Comparison of ENCODE assay signal across 1 cellular context in the genomic region with DNA sequence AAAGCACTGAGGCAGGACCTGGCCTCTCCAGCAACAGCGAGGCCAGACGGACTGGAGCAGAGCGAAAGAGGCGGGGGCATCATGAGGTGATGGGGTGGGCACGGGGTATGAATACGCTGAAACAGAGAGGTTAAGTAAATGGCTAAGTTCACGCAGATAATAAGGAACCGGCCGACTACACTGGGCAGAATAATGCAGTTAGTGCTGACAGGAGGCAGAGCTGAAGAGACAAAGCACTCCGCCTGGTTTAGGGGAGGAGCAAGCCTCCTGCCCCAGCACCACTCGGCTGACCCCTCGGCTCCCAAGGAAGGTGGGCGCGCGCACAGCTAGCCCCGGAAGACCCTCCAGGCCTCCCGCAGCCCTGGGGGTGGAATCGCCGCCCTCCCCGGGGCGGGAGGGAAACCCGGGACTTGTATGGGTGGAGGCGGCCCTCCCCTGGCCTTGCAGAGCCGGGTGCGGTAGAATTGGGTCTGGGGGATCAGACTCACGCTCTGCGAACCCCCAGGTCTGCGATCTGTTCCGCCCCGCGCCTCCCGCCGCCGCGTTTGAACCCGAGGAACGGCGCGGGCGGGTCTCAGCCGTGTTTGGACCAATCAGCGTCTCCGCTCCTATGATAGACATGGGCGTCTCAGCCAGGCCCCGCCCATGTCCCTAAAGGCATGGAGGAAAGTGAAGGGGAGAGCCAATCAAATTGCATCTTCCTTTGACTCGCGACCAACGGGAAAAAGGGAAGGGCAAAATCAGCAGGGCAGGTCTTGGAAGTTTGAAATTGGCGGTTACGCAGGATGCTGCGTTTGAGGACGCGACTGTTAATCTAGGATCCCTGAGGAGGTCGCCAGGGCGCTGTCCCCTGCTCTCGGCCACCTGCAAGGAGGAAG.
A peak's percentile ranks its signal among the peaks of the same experiment; 100 is the strongest.
TF ChIP-seq lines count a peak whose summit lies in the region.

CIT (minus strand) TSS at position 560 of the 878 bp plus-strand sequence. CDS start 1,152 bp downstream, outside the sequence.

TF ChIP-seq in HepG2, 621 proteins besides CTCF, POLR2A, EP300 and RAD21 (continued from another document and continues in another):
- peak; percentile 61 for TF ChIP-seq ZNF687 (CRISPR knock-in tag; IDR thresholded peaks at IDR 0.05)
- no peak for TF ChIP-seq MXD3 (CRISPR knock-in tag; IDR thresholded peaks at IDR 0.05)
- no peak for TF ChIP-seq NFIC (IDR thresholded peaks at IDR 0.05; ENCODE audit: low read length)
- no peak for TF ChIP-seq ZFYVE20 (CRISPR knock-in tag; IDR thresholded peaks at IDR 0.05; ENCODE audit: borderline replicate concordance, low read depth)
- TF ChIP-seq HBP1 (CRISPR knock-in tag; IDR thresholded peaks at IDR 0.05; ENCODE audit: low read depth) = peak; percentile 57; the same call in 1 of the 2 replicates
- no peak for TF ChIP-seq MYNN (CRISPR knock-in tag; IDR thresholded peaks at IDR 0.05; ENCODE audit: low read depth)
- no peak; the same call in 1 of the 2 replicates for TF ChIP-seq ZNF563 (CRISPR knock-in tag; IDR thresholded peaks at IDR 0.05)
- TF ChIP-seq, protein P1, sequence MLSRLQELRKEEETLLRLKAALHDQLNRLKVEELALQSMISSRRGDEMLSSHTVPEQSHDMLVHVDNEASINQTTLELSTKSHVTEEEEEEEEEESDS (CRISPR knock-in tag; IDR thresholded peaks at IDR 0.05; ENCODE audit: borderline replicate concordance) = 0 out of 2 replicates have a peak, but pooled peaks have one; percentile 57
- TF ChIP-seq ZNF354B (CRISPR knock-in tag; IDR thresholded peaks at IDR 0.05) = 0 out of 2 replicates have a peak, but pooled peaks have one; percentile 61
- no peak for TF ChIP-seq CSRNP2 (CRISPR knock-in tag; conservative IDR thresholded peaks at IDR 0.05; ENCODE audit: low read depth)
- no peak for TF ChIP-seq LCORL (IDR thresholded peaks at IDR 0.05)
- TF ChIP-seq LCORL (CRISPR knock-in tag; IDR thresholded peaks at IDR 0.05) = 0 out of 2 replicates have a peak, but pooled peaks have one; percentile 20
- TF ChIP-seq MZF1 (CRISPR knock-in tag; IDR thresholded peaks at IDR 0.05; ENCODE audit: borderline replicate concordance) = no peak
- TF ChIP-seq RARG (CRISPR knock-in tag; IDR thresholded peaks at IDR 0.05; ENCODE audit: low read depth) = no peak
- no peak for TF ChIP-seq ZNF326 (CRISPR knock-in tag; IDR thresholded peaks at IDR 0.05; ENCODE audit: borderline replicate concordance)
- TF ChIP-seq ZFP41 (CRISPR knock-in tag; IDR thresholded peaks at IDR 0.05; ENCODE audit: borderline replicate concordance) = no peak
- TF ChIP-seq ZNF430 (CRISPR knock-in tag; IDR thresholded peaks at IDR 0.05) = no peak; the same call in 1 of the 2 replicates
- TF ChIP-seq SAFB2 (CRISPR knock-in tag; IDR thresholded peaks at IDR 0.05; ENCODE audit: borderline replicate concordance, low read depth) = no peak
- TF ChIP-seq CCAR2 (optimal IDR thresholded peaks at IDR 0.05; ENCODE audit: low read depth, low read length) = no peak
- TF ChIP-seq CERS6 (CRISPR knock-in tag; IDR thresholded peaks at IDR 0.05) = no peak
- no peak for TF ChIP-seq ONECUT2 (CRISPR knock-in tag; IDR thresholded peaks at IDR 0.05)
- TF ChIP-seq TAF15 (IDR thresholded peaks at IDR 0.05; ENCODE audit: low read depth, low read length, poor library complexity, severe bottlenecking) = no peak
- peak; percentile 80 for TF ChIP-seq ZNF878 (CRISPR knock-in tag; IDR thresholded peaks at IDR 0.05)
- TF ChIP-seq, protein P2, sequence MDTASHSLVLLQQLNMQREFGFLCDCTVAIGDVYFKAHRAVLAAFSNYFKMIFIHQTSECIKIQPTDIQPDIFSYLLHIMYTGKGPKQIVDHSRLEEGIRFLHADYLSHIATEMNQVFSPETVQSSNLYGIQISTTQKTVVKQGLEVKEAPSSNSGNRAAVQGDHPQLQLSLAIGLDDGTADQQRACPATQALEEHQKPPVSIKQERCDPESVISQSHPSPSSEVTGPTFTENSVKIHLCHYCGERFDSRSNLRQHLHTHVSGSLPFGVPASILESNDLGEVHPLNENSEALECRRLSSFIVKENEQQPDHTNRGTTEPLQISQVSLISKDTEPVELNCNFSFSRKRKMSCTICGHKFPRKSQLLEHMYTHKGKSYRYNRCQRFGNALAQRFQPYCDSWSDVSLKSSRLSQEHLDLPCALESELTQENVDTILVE (CRISPR knock-in tag; IDR thresholded peaks at IDR 0.05) = no peak
- TF ChIP-seq JARID2 (CRISPR knock-in tag; IDR thresholded peaks at IDR 0.05; ENCODE audit: insufficient replicate concordance) = no peak
- TF ChIP-seq PBX3 (CRISPR knock-in tag; IDR thresholded peaks at IDR 0.05; ENCODE audit: borderline replicate concordance) = no peak; the same call in 1 of the 2 replicates
- TF ChIP-seq SRSF1 (optimal IDR thresholded peaks at IDR 0.05; ENCODE audit: low read depth, low read length) = peak; percentile 87
- no peak for TF ChIP-seq ZFP36 (IDR thresholded peaks at IDR 0.05; ENCODE audit: borderline replicate concordance, low read depth, low read length, partially characterized antibody)
- TF ChIP-seq ZNF850 (CRISPR knock-in tag; conservative IDR thresholded peaks at IDR 0.05) = no peak
- no peak for TF ChIP-seq ZNF792 (CRISPR knock-in tag; IDR thresholded peaks at IDR 0.05)
- no peak for TF ChIP-seq HNRNPL (IDR thresholded peaks at IDR 0.05; ENCODE audit: low read depth, low read length)
- TF ChIP-seq ZNF564 (CRISPR knock-in tag; IDR thresholded peaks at IDR 0.05) = no peak
- no peak for TF ChIP-seq ZNF124 (CRISPR knock-in tag; IDR thresholded peaks at IDR 0.05)
- no peak for TF ChIP-seq ZNF337 (CRISPR knock-in tag; IDR thresholded peaks at IDR 0.05; ENCODE audit: borderline replicate concordance, low read depth)
- no peak for TF ChIP-seq MAZ (IDR thresholded peaks at IDR 0.05; ENCODE audit: borderline replicate concordance, low read depth, low read length)
- no peak for TF ChIP-seq MAZ (CRISPR knock-in tag; IDR thresholded peaks at IDR 0.05; ENCODE audit: low read depth)
- peak; percentile 37; the same call in 1 of the 2 replicates for TF ChIP-seq ZFP91 (CRISPR knock-in tag; IDR thresholded peaks at IDR 0.05; ENCODE audit: borderline replicate concordance)
- TF ChIP-seq, protein P3, sequence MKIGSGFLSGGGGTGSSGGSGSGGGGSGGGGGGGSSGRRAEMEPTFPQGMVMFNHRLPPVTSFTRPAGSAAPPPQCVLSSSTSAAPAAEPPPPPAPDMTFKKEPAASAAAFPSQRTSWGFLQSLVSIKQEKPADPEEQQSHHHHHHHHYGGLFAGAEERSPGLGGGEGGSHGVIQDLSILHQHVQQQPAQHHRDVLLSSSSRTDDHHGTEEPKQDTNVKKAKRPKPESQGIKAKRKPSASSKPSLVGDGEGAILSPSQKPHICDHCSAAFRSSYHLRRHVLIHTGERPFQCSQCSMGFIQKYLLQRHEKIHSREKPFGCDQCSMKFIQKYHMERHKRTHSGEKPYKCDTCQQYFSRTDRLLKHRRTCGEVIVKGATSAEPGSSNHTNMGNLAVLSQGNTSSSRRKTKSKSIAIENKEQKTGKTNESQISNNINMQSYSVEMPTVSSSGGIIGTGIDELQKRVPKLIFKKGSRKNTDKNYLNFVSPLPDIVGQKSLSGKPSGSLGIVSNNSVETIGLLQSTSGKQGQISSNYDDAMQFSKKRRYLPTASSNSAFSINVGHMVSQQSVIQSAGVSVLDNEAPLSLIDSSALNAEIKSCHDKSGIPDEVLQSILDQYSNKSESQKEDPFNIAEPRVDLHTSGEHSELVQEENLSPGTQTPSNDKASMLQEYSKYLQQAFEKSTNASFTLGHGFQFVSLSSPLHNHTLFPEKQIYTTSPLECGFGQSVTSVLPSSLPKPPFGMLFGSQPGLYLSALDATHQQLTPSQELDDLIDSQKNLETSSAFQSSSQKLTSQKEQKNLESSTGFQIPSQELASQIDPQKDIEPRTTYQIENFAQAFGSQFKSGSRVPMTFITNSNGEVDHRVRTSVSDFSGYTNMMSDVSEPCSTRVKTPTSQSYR (CRISPR knock-in tag; IDR thresholded peaks at IDR 0.05; ENCODE audit: borderline replicate concordance) = no peak
- no peak for TF ChIP-seq PRPF4 (IDR thresholded peaks at IDR 0.05; ENCODE audit: low read depth, low read length, poor library complexity, severe bottlenecking)
